ENCODE assay signal across 1 cellular context in the genomic region with DNA sequence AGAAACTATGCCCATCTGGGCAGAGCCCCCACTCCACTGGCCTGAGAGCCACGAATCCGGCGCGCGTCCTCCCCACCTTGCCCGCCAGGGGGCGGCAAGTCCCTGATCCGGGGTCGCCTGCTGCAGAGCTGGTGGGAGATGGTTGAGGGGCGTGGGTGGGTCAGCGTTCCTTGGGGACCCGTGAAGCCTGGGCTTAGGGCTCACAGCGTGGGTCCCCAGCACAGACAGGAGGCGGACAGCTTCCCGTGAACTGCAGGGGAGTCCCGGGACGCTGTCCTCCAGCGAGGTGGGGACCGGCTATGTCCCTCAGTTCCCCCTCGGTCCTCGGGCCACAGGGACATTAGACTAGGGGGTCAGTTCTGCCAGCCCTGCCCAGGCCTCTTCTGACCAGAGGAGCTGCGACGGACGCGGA.
A peak's percentile ranks its signal among the peaks of the same experiment; 100 is the strongest.
TF ChIP-seq lines count a peak whose summit lies in the region.

No MANE protein-coding gene starts in this region.

TF ChIP-seq in HEK293, 187 proteins besides CTCF, POLR2A, EP300 and RAD21 (continued from another document):
- peak; percentile 96 for TF ChIP-seq REPIN1 (tag by site-specific recombination; IDR thresholded peaks at IDR 0.05; ENCODE audit: low read depth)
- TF ChIP-seq ZNF2 (tag by site-specific recombination; IDR thresholded peaks at IDR 0.05), result peak; percentile 89; the same call in 1 of the 2 replicates
- TF ChIP-seq, protein P1, sequence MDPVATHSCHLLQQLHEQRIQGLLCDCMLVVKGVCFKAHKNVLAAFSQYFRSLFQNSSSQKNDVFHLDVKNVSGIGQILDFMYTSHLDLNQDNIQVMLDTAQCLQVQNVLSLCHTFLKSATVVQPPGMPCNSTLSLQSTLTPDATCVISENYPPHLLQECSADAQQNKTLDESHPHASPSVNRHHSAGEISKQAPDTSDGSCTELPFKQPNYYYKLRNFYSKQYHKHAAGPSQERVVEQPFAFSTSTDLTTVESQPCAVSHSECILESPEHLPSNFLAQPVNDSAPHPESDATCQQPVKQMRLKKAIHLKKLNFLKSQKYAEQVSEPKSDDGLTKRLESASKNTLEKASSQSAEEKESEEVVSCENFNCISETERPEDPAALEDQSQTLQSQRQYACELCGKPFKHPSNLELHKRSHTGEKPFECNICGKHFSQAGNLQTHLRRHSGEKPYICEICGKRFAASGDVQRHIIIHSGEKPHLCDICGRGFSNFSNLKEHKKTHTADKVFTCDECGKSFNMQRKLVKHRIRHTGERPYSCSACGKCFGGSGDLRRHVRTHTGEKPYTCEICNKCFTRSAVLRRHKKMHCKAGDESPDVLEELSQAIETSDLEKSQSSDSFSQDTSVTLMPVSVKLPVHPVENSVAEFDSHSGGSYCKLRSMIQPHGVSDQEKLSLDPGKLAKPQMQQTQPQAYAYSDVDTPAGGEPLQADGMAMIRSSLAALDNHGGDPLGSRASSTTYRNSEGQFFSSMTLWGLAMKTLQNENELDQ (tag by site-specific recombination; IDR thresholded peaks at IDR 0.05; ENCODE audit: low read depth), result no peak
- TF ChIP-seq BCL11A (tag by site-specific recombination; IDR thresholded peaks at IDR 0.05; ENCODE audit: low read depth), result peak; percentile 79; the same call in 1 of the 2 replicates
- peak; percentile 89; the same call in 1 of the 2 replicates for TF ChIP-seq ZFP37 (tag by site-specific recombination; IDR thresholded peaks at IDR 0.05)
- TF ChIP-seq WT1 (tag by site-specific recombination; IDR thresholded peaks at IDR 0.05), result peak; percentile 45; the same call in 1 of the 2 replicates
- TF ChIP-seq ELK4 (IDR thresholded peaks at IDR 0.05; ENCODE audit: borderline replicate concordance, low read depth, low read length), result no peak
- peak; percentile 97 for TF ChIP-seq ZBTB7A (tag by site-specific recombination; IDR thresholded peaks at IDR 0.05; ENCODE audit: low read depth)
- TF ChIP-seq ZNF501 (tag by site-specific recombination; IDR thresholded peaks at IDR 0.05), result peak; percentile 81
- peak; percentile 86; the same call in 1 of the 2 replicates for TF ChIP-seq BCL11B (tag by site-specific recombination; IDR thresholded peaks at IDR 0.05; ENCODE audit: low read depth)
- peak; percentile 41 for TF ChIP-seq ZIC2 (tag by site-specific recombination; IDR thresholded peaks at IDR 0.05)
- no peak for TF ChIP-seq ZNF24 (tag by site-specific recombination; IDR thresholded peaks at IDR 0.05)
- peak; percentile 65; the same call in 1 of the 2 replicates for TF ChIP-seq KLF16 (tag by site-specific recombination; IDR thresholded peaks at IDR 0.05)
- TF ChIP-seq ZNF121 (tag by site-specific recombination; IDR thresholded peaks at IDR 0.05), result 0 out of 2 replicates have a peak, but pooled peaks have one; percentile 16
- TF ChIP-seq, protein P2, sequence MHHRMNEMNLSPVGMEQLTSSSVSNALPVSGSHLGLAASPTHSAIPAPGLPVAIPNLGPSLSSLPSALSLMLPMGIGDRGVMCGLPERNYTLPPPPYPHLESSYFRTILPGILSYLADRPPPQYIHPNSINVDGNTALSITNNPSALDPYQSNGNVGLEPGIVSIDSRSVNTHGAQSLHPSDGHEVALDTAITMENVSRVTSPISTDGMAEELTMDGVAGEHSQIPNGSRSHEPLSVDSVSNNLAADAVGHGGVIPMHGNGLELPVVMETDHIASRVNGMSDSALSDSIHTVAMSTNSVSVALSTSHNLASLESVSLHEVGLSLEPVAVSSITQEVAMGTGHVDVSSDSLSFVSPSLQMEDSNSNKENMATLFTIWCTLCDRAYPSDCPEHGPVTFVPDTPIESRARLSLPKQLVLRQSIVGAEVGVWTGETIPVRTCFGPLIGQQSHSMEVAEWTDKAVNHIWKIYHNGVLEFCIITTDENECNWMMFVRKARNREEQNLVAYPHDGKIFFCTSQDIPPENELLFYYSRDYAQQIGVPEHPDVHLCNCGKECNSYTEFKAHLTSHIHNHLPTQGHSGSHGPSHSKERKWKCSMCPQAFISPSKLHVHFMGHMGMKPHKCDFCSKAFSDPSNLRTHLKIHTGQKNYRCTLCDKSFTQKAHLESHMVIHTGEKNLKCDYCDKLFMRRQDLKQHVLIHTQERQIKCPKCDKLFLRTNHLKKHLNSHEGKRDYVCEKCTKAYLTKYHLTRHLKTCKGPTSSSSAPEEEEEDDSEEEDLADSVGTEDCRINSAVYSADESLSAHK (tag by site-specific recombination; IDR thresholded peaks at IDR 0.05), result 0 out of 2 replicates have a peak, but pooled peaks have one; percentile 37
- no peak for TF ChIP-seq ZNF311 (tag by site-specific recombination; IDR thresholded peaks at IDR 0.05; ENCODE audit: borderline replicate concordance)
- peak; percentile 48 for TF ChIP-seq ZNF654 (tag by site-specific recombination; IDR thresholded peaks at IDR 0.05; ENCODE audit: low read depth)
- TF ChIP-seq ZSCAN16 (tag by site-specific recombination; IDR thresholded peaks at IDR 0.05), result 0 out of 2 replicates have a peak, but pooled peaks have one; percentile 34
- peak; percentile 30 for TF ChIP-seq KLF1 (tag by site-specific recombination; IDR thresholded peaks at IDR 0.05)
- 0 out of 2 replicates have a peak, but pooled peaks have one; percentile 67 for TF ChIP-seq ZNF785 (tag by site-specific recombination; IDR thresholded peaks at IDR 0.05)
- TF ChIP-seq ZNF426 (tag by site-specific recombination; IDR thresholded peaks at IDR 0.05), result no peak
- TF ChIP-seq MEIS1 (CRISPR knock-in tag; IDR thresholded peaks at IDR 0.05; ENCODE audit: borderline replicate concordance), result no peak
- TF ChIP-seq ZBTB48 (tag by site-specific recombination; IDR thresholded peaks at IDR 0.05), result peak; percentile 99
- TF ChIP-seq PATZ1 (tag by site-specific recombination; IDR thresholded peaks at IDR 0.05), result peak; percentile 85
- TF ChIP-seq ZNF335 (tag by site-specific recombination; conservative IDR thresholded peaks at IDR 0.05), result peak; percentile 76
- TF ChIP-seq ZNF423 (tag by site-specific recombination; IDR thresholded peaks at IDR 0.05), result peak; percentile 63; the same call in 1 of the 2 replicates
- 0 out of 2 replicates have a peak, but pooled peaks have one; percentile 62 for TF ChIP-seq ZNF792 (tag by site-specific recombination; IDR thresholded peaks at IDR 0.05)
- no peak for TF ChIP-seq HOXA7 (CRISPR knock-in tag; IDR thresholded peaks at IDR 0.05; ENCODE audit: borderline replicate concordance)
- peak; percentile 56; the same call in 1 of the 2 replicates for TF ChIP-seq KLF17 (tag by site-specific recombination; IDR thresholded peaks at IDR 0.05)
- TF ChIP-seq ZNF629 (tag by site-specific recombination; IDR thresholded peaks at IDR 0.05), result no peak
- no peak for TF ChIP-seq ZNF184 (tag by site-specific recombination; IDR thresholded peaks at IDR 0.05)
- TF ChIP-seq, protein P3, sequence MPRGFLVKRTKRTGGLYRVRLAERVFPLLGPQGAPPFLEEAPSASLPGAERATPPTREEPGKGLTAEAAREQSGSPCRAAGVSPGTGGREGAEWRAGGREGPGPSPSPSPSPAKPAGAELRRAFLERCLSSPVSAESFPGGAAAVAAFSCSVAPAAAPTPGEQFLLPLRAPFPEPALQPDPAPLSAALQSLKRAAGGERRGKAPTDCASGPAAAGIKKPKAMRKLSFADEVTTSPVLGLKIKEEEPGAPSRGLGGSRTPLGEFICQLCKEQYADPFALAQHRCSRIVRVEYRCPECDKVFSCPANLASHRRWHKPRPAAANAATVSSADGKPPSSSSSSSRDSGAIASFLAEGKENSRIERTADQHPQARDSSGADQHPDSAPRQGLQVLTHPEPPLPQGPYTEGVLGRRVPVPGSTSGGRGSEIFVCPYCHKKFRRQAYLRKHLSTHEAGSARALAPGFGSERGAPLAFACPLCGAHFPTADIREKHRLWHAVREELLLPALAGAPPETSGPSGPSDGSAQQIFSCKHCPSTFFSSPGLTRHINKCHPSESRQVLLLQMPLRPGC (tag by site-specific recombination; IDR thresholded peaks at IDR 0.05), result 0 out of 2 replicates have a peak, but pooled peaks have one; percentile 32
- no peak; the same call in 1 of the 2 replicates for TF ChIP-seq ZNF843 (tag by site-specific recombination; IDR thresholded peaks at IDR 0.05)
- TF ChIP-seq ZNF223 (tag by site-specific recombination; IDR thresholded peaks at IDR 0.05), result 0 out of 2 replicates have a peak, but pooled peaks have one; percentile 24
- TF ChIP-seq ZNF391 (tag by site-specific recombination; IDR thresholded peaks at IDR 0.05; ENCODE audit: borderline replicate concordance, low read depth), result peak; percentile 82; the same call in 1 of the 2 replicates
- TF ChIP-seq ZFHX2 (tag by site-specific recombination; conservative IDR thresholded peaks at IDR 0.05), result peak; percentile 95
- TF ChIP-seq GLIS2 (tag by site-specific recombination; IDR thresholded peaks at IDR 0.05), result peak; percentile 96
- peak; percentile 62 for TF ChIP-seq ZBTB17 (tag by site-specific recombination; IDR thresholded peaks at IDR 0.05)
- TF ChIP-seq, protein P4, sequence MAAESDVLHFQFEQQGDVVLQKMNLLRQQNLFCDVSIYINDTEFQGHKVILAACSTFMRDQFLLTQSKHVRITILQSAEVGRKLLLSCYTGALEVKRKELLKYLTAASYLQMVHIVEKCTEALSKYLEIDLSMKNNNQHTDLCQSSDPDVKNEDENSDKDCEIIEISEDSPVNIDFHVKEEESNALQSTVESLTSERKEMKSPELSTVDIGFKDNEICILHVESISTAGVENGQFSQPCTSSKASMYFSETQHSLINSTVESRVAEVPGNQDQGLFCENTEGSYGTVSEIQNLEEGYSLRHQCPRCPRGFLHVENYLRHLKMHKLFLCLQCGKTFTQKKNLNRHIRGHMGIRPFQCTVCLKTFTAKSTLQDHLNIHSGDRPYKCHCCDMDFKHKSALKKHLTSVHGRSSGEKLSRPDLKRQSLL (tag by site-specific recombination; IDR thresholded peaks at IDR 0.05), result 0 out of 2 replicates have a peak, but pooled peaks have one; percentile 54
- peak; percentile 69; the same call in 1 of the 2 replicates for TF ChIP-seq ZNF324 (tag by site-specific recombination; IDR thresholded peaks at IDR 0.05)
- peak; percentile 72 for TF ChIP-seq KLF9 (tag by site-specific recombination; IDR thresholded peaks at IDR 0.05; ENCODE audit: low read depth)
- peak; percentile 28 for TF ChIP-seq ZFP69B (tag by site-specific recombination; IDR thresholded peaks at IDR 0.05)
- TF ChIP-seq EGR2 (tag by site-specific recombination; IDR thresholded peaks at IDR 0.05; ENCODE audit: low read depth), result peak; percentile 85
- no peak for TF ChIP-seq ZNF354C (tag by site-specific recombination; IDR thresholded peaks at IDR 0.05; ENCODE audit: borderline replicate concordance, low read depth)
- TF ChIP-seq GLIS1 (tag by site-specific recombination; IDR thresholded peaks at IDR 0.05), result 0 out of 2 replicates have a peak, but pooled peaks have one; percentile 30
- peak; percentile 80; the same call in 1 of the 2 replicates for TF ChIP-seq ZSCAN5A (tag by site-specific recombination; IDR thresholded peaks at IDR 0.05)
- peak; percentile 60 for TF ChIP-seq KLF8 (tag by site-specific recombination; IDR thresholded peaks at IDR 0.05)
- 0 out of 2 replicates have a peak, but pooled peaks have one; percentile 17 for TF ChIP-seq ZBTB1 (tag by site-specific recombination; IDR thresholded peaks at IDR 0.05)
- TF ChIP-seq AEBP2 (tag by site-specific recombination; IDR thresholded peaks at IDR 0.05; ENCODE audit: borderline replicate concordance), result no peak
